ENCODE assay signal across 8 cellular contexts in the genomic region with DNA sequence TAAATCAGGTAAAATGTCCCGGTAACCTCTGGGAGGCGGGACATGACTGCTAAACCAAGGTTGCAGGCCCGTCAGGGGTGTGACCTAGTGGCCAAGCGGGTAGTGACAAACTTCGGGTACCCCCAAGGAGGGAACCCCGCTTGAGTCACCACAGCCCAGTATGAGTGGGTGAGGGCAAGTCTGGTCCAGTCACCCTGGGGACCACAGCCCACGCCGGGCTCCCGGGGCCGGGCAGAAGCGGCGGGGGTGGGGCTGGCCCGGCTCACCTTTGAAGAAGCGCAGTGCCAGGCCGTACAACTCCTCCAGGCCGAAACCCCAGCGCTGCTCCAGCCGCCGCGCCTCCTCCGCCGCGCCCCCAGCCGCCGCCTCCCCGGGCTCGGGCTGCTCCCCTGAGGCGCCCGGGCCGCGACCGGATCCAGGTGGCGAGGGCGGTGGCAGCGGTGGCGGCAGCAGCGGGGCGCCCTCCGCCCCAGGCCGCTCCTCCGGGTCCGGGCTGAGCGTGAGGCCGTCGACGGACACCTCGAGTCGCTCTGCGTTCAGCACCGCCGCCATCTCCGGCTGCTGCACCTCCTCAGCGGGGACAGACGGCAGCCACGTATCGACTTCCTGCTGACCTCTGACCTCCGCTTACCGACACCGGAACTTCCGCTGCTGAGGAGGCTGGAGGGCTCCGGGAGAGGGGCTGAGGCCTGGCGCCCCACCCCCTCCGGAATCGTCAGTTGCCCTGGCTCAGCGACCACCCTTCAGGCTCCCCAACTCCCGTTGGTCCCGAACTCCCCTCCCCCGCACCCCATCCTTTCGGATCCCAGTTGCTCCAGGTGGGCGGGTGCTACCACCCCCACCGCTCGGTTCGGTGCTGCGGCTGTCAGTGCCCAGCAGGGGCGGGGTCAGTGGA. TPM values are rescaled to one million over a fixed set of nuclear protein-coding genes. Genes with fewer than 3 reads are reported as not detected.
A peak's percentile ranks its signal among the peaks of the same experiment; 100 is the strongest.
DNase-seq lines count a peak whose midpoint lies in the region; ATAC-seq and TF ChIP-seq lines count a peak whose summit lies in the region.

Gene ACBD3 (minus strand): TSS at position 618 of the 895 bp plus-strand sequence. CDS start 66 bp downstream, at position 552.

- peak; percentile 80 for DNase-seq in NCI-H1694 (lab: John Stamatoyannopoulos, UW)
- peak; percentile 84 to 93 (median 88) for DNase-seq in adrenal gland
- DNase-seq in heart right ventricle: peak; percentile 85 to 92
- DNase-seq in posterior vena cava (ENCODE audit: low spot score): peak; percentile 97
- DNase-seq in upper lobe of left lung: peak; percentile 91 to 92

- 0 to 3% (median 0%) methylated on average over 6 to 75 of the region's 75 CpGs for WGBS in adrenal gland, 4 donors
- 0% methylated on average over 61 to 75 of the region's 75 CpGs for whole genome bisulfite sequencing in heart right ventricle, 2 donors
- 0 to 1% methylated on average over 13 to 21 of the region's 75 CpGs for WGBS in upper lobe of left lung, 2 donors

- peak in 1 of 4 donors; percentile 53 for TF ChIP-seq EP300 in upper lobe of left lung (IDR thresholded peaks at IDR 0.05)

- H3K27me3 ChIP-seq in adrenal gland (no peaks in the 10 kb centered on the region), heart right ventricle (no peaks in the 10 kb centered on the region), upper lobe of left lung (no peaks in the 10 kb centered on the region)

- H3K27ac ChIP-seq in adrenal gland: peak within 1 kb of the TSS; percentile 82 to 95 (median 92)
- H3K27ac ChIP-seq in heart right ventricle: peak within 1 kb of the TSS; percentile 88 to 96 (median 94)
- peak within 1 kb of the TSS; percentile 89 to 99 (median 92) for H3K27ac ChIP-seq in upper lobe of left lung

- TF ChIP-seq CTCF in adrenal gland (IDR thresholded peaks at IDR 0.05) (peak in 2 of 6 experiments; percentile 28 to 43), heart right ventricle (IDR thresholded peaks at IDR 0.05) (peak in 2 of 9 donors; percentile 10 to 38), upper lobe of left lung (IDR thresholded peaks at IDR 0.05) (peak in 4 of 6 experiments; percentile 16 to 48 (median 38))

- peak; percentile 93 for ATAC-seq in HG02884 (IDR thresholded peaks at IDR 0.05; ENCODE audit: unreplicated experiment)
- peak; percentile 97 to 98 (median 98) for ATAC-seq in heart right ventricle
- ATAC-seq in upper lobe of left lung (ENCODE audit: low FRiP score in 2 of 2): peak; percentile 94 to 97

- no peaks in the 10 kb centered on the region for H3K36me3 ChIP-seq in adrenal gland (replicated peaks in 1 of 2)
- peaks cover 0 to 16% (median 0%) of the 10 kb centered on the region in 9 donors for H3K36me3 ChIP-seq in heart right ventricle
- peaks cover 0 to 11% (median 0%) of the 10 kb centered on the region in 4 donors for H3K36me3 ChIP-seq in upper lobe of left lung

- H3K4me1 ChIP-seq in adrenal gland (replicated peaks in 1 of 2) (peaks cover 13 to 46% of the 10 kb centered on the region in 2 donors), heart right ventricle (peaks cover 9 to 51% (median 47%) of the 10 kb centered on the region in 9 donors), upper lobe of left lung (peaks cover 24 to 49% (median 40%) of the 10 kb centered on the region in 4 donors)

- peak; percentile 95 for TF ChIP-seq POLR2A in GM15510 (IDR thresholded peaks at IDR 0.05; ENCODE audit: borderline replicate concordance, extremely low read depth, insufficient read length)
- TF ChIP-seq POLR2A in adrenal gland (IDR thresholded peaks at IDR 0.05): peak; percentile 64 to 80
- TF ChIP-seq POLR2A in upper lobe of left lung (IDR thresholded peaks at IDR 0.05): peak in 3 of 4 donors; percentile 85 to 96 (median 89)

- H3K9me3 ChIP-seq in adrenal gland (replicated peaks in 1 of 3): no peaks in the 10 kb centered on the region
- H3K9me3 ChIP-seq in heart right ventricle: no peaks in the 10 kb centered on the region
- H3K9me3 ChIP-seq in upper lobe of left lung: no peaks in the 10 kb centered on the region

- H3K4me3 ChIP-seq in adrenal gland (peak within 1 kb of the TSS; percentile 76 to 81 (median 76)), heart right ventricle (peak within 1 kb of the TSS; percentile 70 to 99 (median 90)), upper lobe of left lung (peak within 1 kb of the TSS; percentile 81 to 98 (median 92))

- intact Hi-C loops in T-helper 1 cell treated with Interleukin-12 subunit alpha and Interleukin-12 subunit beta and Interleukin-4 antibody, amounts not matched to agents 30 ng/mL and 1 ng/mL, for 36 hours (cut with micrococcal nuclease): loop anchor here (1.0 to 10.0 kb wide), 11 partner anchors 11 to 1378 kb away; partner anchors contain the start of genes LIN9 and ZNF678
- intact Hi-C loops in adrenal gland (cut with DNase I) (loop anchor here in 1 of 2 donors (10.0 kb wide), 1 partner anchor 122 kb away; the partner anchor contains the start of gene H3-3A), heart right ventricle (cut with DNase I) (loop anchor here in 5 of 10 donors (2.0 to 10.0 kb wide), 4 partner anchors 64 to 124 kb away; partner anchors contain the start of gene H3-3A (in 5 of the 5)), posterior vena cava (cut with DNase I) (no loop called here)

RNA-seq across cellular contexts. Expression of gene ACBD3, which starts in this region (rescaled TPM):
- 25.5 and 28.6 TPM in 2 replicates for total RNA-seq in T-helper 1 cell treated with Interleukin-12 subunit alpha and Interleukin-12 subunit beta and Interleukin-4 antibody, amounts not matched to agents 30 ng/mL and 1 ng/mL, for 36 hours
- total RNA-seq in adrenal gland (10 to 100 TPM; 25.0 to 44.1 (median 33.1) TPM), heart right ventricle (10 to 100 TPM; 25.3 to 39.1 (median 34.3) TPM), posterior vena cava (10 to 100 TPM; 44.0 to 48.2 TPM), upper lobe of left lung (10 to 100 TPM; 39.8 to 71.4 (median 40.8) TPM)
- polyA plus RNA-seq in adrenal gland (10 to 100 TPM in 2 of 3 donors, 1 to 10 TPM in 1; 5.4 to 49.1 (median 11.3) TPM), heart right ventricle (10 to 100 TPM in 1 of 2 donors, 1 to 10 TPM in 1; 9.3 to 11.3 TPM)

Comparison
In these comparisons a context has a peak if more than half of its experiments do, and no peak if none do; other contexts are left out.
1. Peak in every context shown above with its lines: DNase-seq, ATAC-seq, H3K4me3 ChIP-seq and H3K27ac ChIP-seq.